Comparison of ENCODE assay signal across 8 cellular contexts in the genomic region with DNA sequence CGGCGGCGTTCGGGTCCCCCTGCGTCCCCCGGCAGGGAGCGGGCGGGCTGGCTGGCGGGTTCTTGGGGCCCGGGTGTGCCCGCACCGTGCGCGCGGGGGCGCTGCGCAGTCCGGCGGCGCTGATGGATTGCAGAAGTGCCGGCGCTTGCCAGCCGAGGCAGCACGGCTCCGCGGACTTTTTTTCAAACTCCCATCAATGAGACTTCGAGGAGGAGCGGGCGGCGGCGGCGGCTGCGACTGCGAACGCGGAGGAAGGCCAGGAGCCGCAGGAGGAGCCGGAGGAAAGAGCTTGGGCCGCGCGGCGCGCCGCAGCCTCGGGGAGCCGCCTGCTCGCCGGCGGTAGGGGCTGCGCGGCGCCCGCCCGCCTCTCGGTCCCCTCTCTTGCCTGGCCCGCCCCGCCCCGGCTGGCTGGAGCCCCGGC. TPM values are rescaled to one million over a fixed set of nuclear protein-coding genes. Genes with fewer than 3 reads are reported as not detected.
DNase-seq lines count a peak whose midpoint lies in the region; ATAC-seq lines count a peak whose summit lies in the region.

A gene (plus strand): TSS at position 119 of the 421 bp plus-strand sequence. CDS start 61,453 bp downstream, outside the sequence.

- DNase-seq in COLO668 (lab: John Stamatoyannopoulos, UW; ENCODE audit: unreplicated experiment) (peak; percentile 52), H4 (ENCODE audit: low spot score) (peak; percentile 76), NCI-H524 treated with DMSO at 0.1 percent for 48 hours (lab: John Stamatoyannopoulos, UW) (peak; percentile 30), amniotic epithelial cell (ENCODE audit: low read depth) (peak; percentile 88), right cardiac atrium (peak; percentile 81 to 91 (median 90)), putamen (ENCODE audit: low spot score) (peak; percentile 35)

- WGBS in right cardiac atrium = under 1% methylated on average over 59 of the region's 59 CpGs

- peak; percentile 81 to 83 for ATAC-seq in right cardiac atrium
- no peak for ATAC-seq in GM21786 (IDR thresholded peaks at IDR 0.05; ENCODE audit: unreplicated experiment)
- ATAC-seq in GM21737 (IDR thresholded peaks at IDR 0.05; ENCODE audit: unreplicated experiment) = no peak

- H3K27ac ChIP-seq in right cardiac atrium (ENCODE audit: low read length) = peak within 1 kb of the TSS; percentile 63

- intact Hi-C loops in right cardiac atrium (cut with DNase I) = no loop called here

- no peaks in the 10 kb centered on the region for H3K27me3 ChIP-seq in right cardiac atrium (ENCODE audit: control insufficient read depth, insufficient read depth)

- peak within 1 kb of the TSS; percentile 49 for H3K4me3 ChIP-seq in right cardiac atrium (ENCODE audit: low read length)

- H3K4me1 ChIP-seq in right cardiac atrium (ENCODE audit: control insufficient read depth, insufficient read depth, low read length) = no peaks in the 10 kb centered on the region

- no peaks in the 10 kb centered on the region for H3K9me3 ChIP-seq in right cardiac atrium (ENCODE audit: control insufficient read depth, low read length)

RNA-seq across cellular contexts. Expression of the gene that starts here (rescaled TPM):
- 1.9 and 2.0 TPM in 2 replicates for total RNA-seq in H4 (2014; rRNA removed; shearing (Covaris generic))
- total RNA-seq in right cardiac atrium = 1 to 10 TPM; 2.8 to 4.8 (median 4.4) TPM
- polyA plus RNA-seq in right cardiac atrium = 0.86 TPM

Comparison
In these comparisons a context has a peak if more than half of its experiments do, and no peak if none do; other contexts are left out.
1. DNase-seq: peak in every context shown above with its lines; median percentile 90 in right cardiac atrium; 88 in amniotic epithelial cell; 76 in H4; 52 in COLO668; 35 in putamen; 30 in NCI-H524 treated with DMSO at 0.1 percent for 48 hours.
2. ATAC-seq: peak in right cardiac atrium (2 of 2); none in GM21786 (single experiment) and GM21737 (single experiment).